8 cellular contexts compared by ENCODE assay signal in the genomic region with DNA sequence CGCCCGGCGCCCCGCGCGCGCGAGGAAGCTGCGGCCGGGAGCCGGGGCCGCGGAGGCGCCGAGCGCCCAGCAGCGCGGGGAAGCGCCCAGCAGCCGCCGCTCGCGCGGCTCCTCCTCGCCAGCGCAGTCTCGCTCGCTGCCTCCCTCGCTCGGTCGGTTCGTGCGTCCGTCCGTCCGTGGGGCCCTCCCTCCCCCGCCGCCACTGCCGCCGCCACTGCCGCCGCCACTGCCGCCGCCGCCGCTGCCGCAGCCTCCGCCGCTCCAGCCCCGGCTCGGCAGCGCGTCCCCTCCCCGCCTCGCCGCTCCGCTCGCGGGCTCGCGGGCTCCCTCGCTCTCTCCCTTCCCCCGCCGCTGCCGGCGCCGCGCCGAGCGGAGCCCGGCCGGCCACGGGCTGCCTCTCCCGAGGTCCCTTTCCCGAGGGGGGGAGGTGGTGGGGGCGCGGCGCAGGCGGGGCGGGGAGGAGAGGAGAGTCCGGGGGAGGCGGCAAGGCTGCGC. TPM values are rescaled to one million over a fixed set of nuclear protein-coding genes. Genes with fewer than 3 reads are reported as not detected.
DNase-seq lines count a peak whose midpoint lies in the region; ATAC-seq and TF ChIP-seq lines count a peak whose summit lies in the region.

KCND3 (minus strand) TSS at position 138 of the 495 bp plus-strand sequence.

- ATAC-seq in HG02678 (IDR thresholded peaks at IDR 0.05; ENCODE audit: unreplicated experiment): no peak

- no peaks in the 10 kb centered on the region for H3K4me1 ChIP-seq in MM.1S (ENCODE audit: low read length)

- H3K9me2 ChIP-seq in MM.1S (replicated peaks; ENCODE audit: insufficient read depth, low read length): no peaks in the 10 kb centered on the region

- H3F3A ChIP-seq in MM.1S (ENCODE audit: insufficient read depth, low read length): no peaks in the 10 kb centered on the region

- no peaks in the 10 kb centered on the region for H3K36me3 ChIP-seq in MM.1S (replicated peaks; ENCODE audit: insufficient read depth, low read length)
- H3K36me3 ChIP-seq in kidney epithelial cell (ENCODE audit: control insufficient read depth, insufficient read depth, low read length): no peaks in the 10 kb centered on the region

- no peaks in the 10 kb centered on the region for H4K20me1 ChIP-seq in MM.1S (ENCODE audit: insufficient read depth, low read length)

- H3K27ac ChIP-seq in MM.1S (ENCODE audit: low read length) (no peak within 1 kb of the TSS), caudate nucleus (ENCODE audit: low read depth, low read length) (peak within 1 kb of the TSS; percentile 62)

- no peaks in the 10 kb centered on the region for H3K9me3 ChIP-seq in MM.1S (replicated peaks; ENCODE audit: insufficient read depth, low read length)

- H3K4me3 ChIP-seq in MM.1S (ENCODE audit: low read length) (no peak within 1 kb of the TSS), kidney epithelial cell (ENCODE audit: low read depth, low read length) (peak within 1 kb of the TSS; percentile 22)

- H3K4me2 ChIP-seq in MM.1S (ENCODE audit: low read depth, low read length): peak within 1 kb of the TSS; percentile 69

- no peak within 1 kb of the TSS for H3K9ac ChIP-seq in MM.1S (ENCODE audit: low read length)

- no peak for TF ChIP-seq CTCF in MM.1S (IDR thresholded peaks at IDR 0.05; ENCODE audit: low read length)
- no peak for TF ChIP-seq CTCF in kidney epithelial cell (IDR thresholded peaks at IDR 0.05; ENCODE audit: insufficient read depth, low read length, poor library complexity, severe bottlenecking)

- H3K27me3 ChIP-seq in MM.1S (replicated peaks; ENCODE audit: insufficient read depth, low read length) (no peaks in the 10 kb centered on the region), kidney epithelial cell (ENCODE audit: control insufficient read depth, insufficient read depth, low read length) (peaks cover 55% of the 10 kb centered on the region)

- DNase-seq in EH (ENCODE audit: low read depth): peak; percentile 41
- peak; percentile 17 for DNase-seq in MM.1S
- DNase-seq in caudate nucleus (lab: John Stamatoyannopoulos, UW): peak in 21 of 61 donors; percentile 13 to 70 (median 46)
- no peak for DNase-seq in kidney epithelial cell (ENCODE audit: low read depth)
- peak; percentile 9 for DNase-seq in stimulated activated CD4-positive, alpha-beta T cell treated with anti-CD3 and anti-CD28 coated beads, Interleukin-1b, Interleukin-23, amount 100 ng/mL, for 48 hours
- no peak for DNase-seq in COLO829 (ENCODE audit: low spot score)
- no peak for DNase-seq in ureter (ENCODE audit: low spot score)

- H2AFZ ChIP-seq in MM.1S (ENCODE audit: low read length): no peak within 1 kb of the TSS

- no peaks in the 10 kb centered on the region for H3K79me2 ChIP-seq in MM.1S (ENCODE audit: low read length)

RNA-seq across cellular contexts. Expression of gene KCND3, which starts in this region (rescaled TPM):
- total RNA-seq in kidney epithelial cell (under 0.01 TPM in 2 replicates), ureter (6.2 TPM)

Comparison
In these comparisons a context has a peak if more than half of its experiments do, and no peak if none do; other contexts are left out.
1. DNase-seq: peak in EH (single experiment), MM.1S (single experiment) and stimulated activated CD4-positive, alpha-beta T cell treated with anti-CD3 and anti-CD28 coated beads, Interleukin-1b, Interleukin-23, amount 100 ng/mL, for 48 hours (single experiment); none in kidney epithelial cell (single experiment), COLO829 (single experiment) and ureter (single experiment).